ENCODE assay signal across 8 cellular contexts in the genomic region with DNA sequence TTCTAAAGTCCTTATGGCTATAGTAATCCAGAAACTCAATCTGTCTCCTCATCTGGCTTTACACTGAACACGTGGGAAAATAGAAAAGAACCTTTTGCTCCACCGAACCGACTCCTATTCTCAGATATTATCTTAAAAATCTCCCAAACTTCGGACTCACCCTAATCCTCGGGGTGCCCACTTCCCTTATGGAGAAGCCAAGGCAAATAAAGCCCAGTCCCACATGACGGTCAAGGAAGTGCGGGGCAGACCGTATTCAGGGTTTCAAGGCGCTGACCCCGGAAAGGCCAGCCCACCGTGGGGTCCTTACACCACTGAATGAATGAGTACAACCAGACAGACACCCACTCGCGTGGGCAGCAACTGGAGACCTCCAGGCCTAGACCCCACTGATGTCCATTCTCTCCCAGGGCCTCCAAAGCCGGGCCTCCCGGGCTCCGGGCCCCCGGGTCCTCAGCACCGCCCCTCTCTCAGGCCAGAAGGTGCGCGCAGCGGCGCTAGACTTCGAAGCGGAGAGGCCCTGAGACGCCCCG. TPM values are rescaled to one million over a fixed set of nuclear protein-coding genes. Genes with fewer than 3 reads are reported as not detected.
DNase-seq lines count a peak whose midpoint lies in the region; ATAC-seq and TF ChIP-seq lines count a peak whose summit lies in the region.

No MANE protein-coding gene starts in this region.

- WGBS in liver: under 1% methylated on average over 26 of the region's 26 CpGs

- peaks cover 71% of the 10 kb centered on the region for H3K79me2 ChIP-seq in Loucy (ENCODE audit: insufficient read depth, low read length)

- H3K27me3 ChIP-seq in H7 (ENCODE audit: control insufficient read depth, insufficient read depth, low read length): no peaks in the 10 kb centered on the region
- peaks cover 6% of the 10 kb centered on the region for H3K27me3 ChIP-seq in Loucy (ENCODE audit: insufficient read depth, low read length, poor library complexity, severe bottlenecking)
- H3K27me3 ChIP-seq in liver (ENCODE audit: control insufficient read depth in 4 of 4, insufficient read depth in 4 of 4, low read length in 3 of 4): no peaks in the 10 kb centered on the region

- no peaks in the 10 kb centered on the region for H3F3A ChIP-seq in Loucy (ENCODE audit: low read depth)

- H3K36me3 ChIP-seq in H7 (replicated peaks; ENCODE audit: control insufficient read depth, insufficient read depth, low read length): peaks cover 4% of the 10 kb centered on the region
- peaks cover 15% of the 10 kb centered on the region; the same call in 1 of the 2 replicates for H3K36me3 ChIP-seq in Loucy (ENCODE audit: insufficient read depth, low read length)
- peaks cover 3 to 8% (median 7%) of the 10 kb centered on the region in 4 donors for H3K36me3 ChIP-seq in liver (ENCODE audit: control insufficient read depth in 4 of 4, insufficient read depth in 3 of 4, low read depth in 1 of 4, low read length in 3 of 4)

- H3K36me3 Mint-ChIP-seq in brain (peaks cover 44% of the 10 kb centered on the region), type B pancreatic cell (peaks cover 18% of the 10 kb centered on the region)

- peak overlapping the region; percentile 82 for H2AFZ ChIP-seq in Loucy (ENCODE audit: low read length)

- H3K9me3 Mint-ChIP-seq in brain (peaks cover 0 to 2% (median 0%) of the 10 kb centered on the region in 5 experiments), type B pancreatic cell (no peaks in the 10 kb centered on the region)

- H3K4me1 ChIP-seq in Loucy (ENCODE audit: insufficient read depth, low read length, poor library complexity, severe bottlenecking) (peaks cover 36% of the 10 kb centered on the region), liver (ENCODE audit: control insufficient read depth in 4 of 4, insufficient read depth in 4 of 4, low read length in 3 of 4) (peaks cover 0 to 24% (median 10%) of the 10 kb centered on the region in 4 donors)

- DNase-seq in H7: peak; percentile 84
- DNase-seq in type B pancreatic cell (ENCODE audit: extremely low spot score, unreplicated experiment): no peak
- no peak for DNase-seq in HK-2 (ENCODE audit: unreplicated experiment)
- DNase-seq in KBM-7: no peak

- no peaks in the 10 kb centered on the region for H3K9me3 ChIP-seq in Loucy (ENCODE audit: insufficient read depth, low read depth, low read length)
- H3K9me3 ChIP-seq in liver (ENCODE audit: control insufficient read depth in 4 of 4, low read length in 3 of 4): no peaks in the 10 kb centered on the region

- peaks cover 47% of the 10 kb centered on the region for H4K20me1 ChIP-seq in Loucy (ENCODE audit: insufficient read depth, low read length, poor library complexity, severe bottlenecking)

- TF ChIP-seq CTCF in Loucy (conservative IDR thresholded peaks at IDR 0.05; ENCODE audit: low read length) (no peak), brain (conservative IDR thresholded peaks at IDR 0.05) (no peak), liver (IDR thresholded peaks at IDR 0.05; ENCODE audit: low read depth, low read length, missing input control) (no peak), type B pancreatic cell (conservative IDR thresholded peaks at IDR 0.05) (no peak)

- H3K4me1 Mint-ChIP-seq in brain (peaks cover 39% of the 10 kb centered on the region), type B pancreatic cell (ENCODE audit: unreplicated experiment) (peaks cover 21% of the 10 kb centered on the region)

- H3K4me2 ChIP-seq in Loucy (ENCODE audit: low read depth, low read length, poor library complexity, severe bottlenecking): peak overlapping the region; percentile 95

- H3K27me3 Mint-ChIP-seq in brain (peaks cover 2% of the 10 kb centered on the region), type B pancreatic cell (no peaks in the 10 kb centered on the region)

- no peak for TF ChIP-seq RAD21 in liver (IDR thresholded peaks at IDR 0.05)

- in situ Hi-C loops in KBM-7 (cut with MboI; ENCODE audit: low pct_unique_long_range_greater_than_20kb, low sequenced_read_pairs): no loop called here

- peak overlapping the region; percentile 89 for H3K27ac ChIP-seq in liver (ENCODE audit: low read depth in 1 of 2, low read length in 2 of 2)

- H3K27ac Mint-ChIP-seq in brain: peak overlapping the region; percentile 46 to 98 (median 88)
- peak overlapping the region; percentile 99 for H3K27ac Mint-ChIP-seq in type B pancreatic cell

- H3K9ac ChIP-seq in Loucy (ENCODE audit: low read depth, low read length, poor library complexity, severe bottlenecking): peak overlapping the region; percentile 98
- H3K9ac ChIP-seq in liver (ENCODE audit: low read depth in 1 of 2, low read length in 2 of 2): peak overlapping the region; percentile 89 to 90

- peak overlapping the region; percentile 92 for H3K4me3 ChIP-seq in H7 (ENCODE audit: insufficient read depth, low read depth, low read length)
- peak overlapping the region; percentile 100 for H3K4me3 ChIP-seq in Loucy (ENCODE audit: low read length, poor library complexity, severe bottlenecking)
- H3K4me3 ChIP-seq in liver (ENCODE audit: low read depth in 1 of 3, low read length in 3 of 3): peak overlapping the region; percentile 75 to 96 (median 88)

- no peaks in the 10 kb centered on the region for H3K9me2 ChIP-seq in Loucy (replicated peaks; ENCODE audit: low read depth, low read length)

- H3K4me3 Mint-ChIP-seq in brain (peak overlapping the region; percentile 94 to 98 (median 96)), type B pancreatic cell (peak overlapping the region; percentile 95)

- ATAC-seq in GM18499 (IDR thresholded peaks at IDR 0.05; ENCODE audit: insufficient read depth, unreplicated experiment): peak; percentile 11

TF ChIP-seq in liver, 16 proteins besides CTCF, POLR2A, EP300 and RAD21:
- TF ChIP-seq NR2F2 (IDR thresholded peaks at IDR 0.05): no peak
- TF ChIP-seq RXRA (IDR thresholded peaks at IDR 0.05): no peak
- TF ChIP-seq SP1 (IDR thresholded peaks at IDR 0.05): no peak
- no peak for TF ChIP-seq FOXA2 (IDR thresholded peaks at IDR 0.05)
- no peak for TF ChIP-seq TAF1 (conservative IDR thresholded peaks at IDR 0.05)

RNA-seq across cellular contexts. Expression of a gene that starts 0.5 kb away (rescaled TPM):
- 126 and 132 TPM in 2 replicates for total RNA-seq in H7 (2014; rRNA removed; shearing (Covaris generic))
- polyA plus RNA-seq in brain (ENCODE audit: insufficient read depth, low read depth, low replicate concordance) (28.6 TPM), liver (10 to 100 TPM; 10.9 to 18.8 TPM)
- total RNA-seq in liver (10 to 100 TPM; 68.9 to 75.0 TPM), type B pancreatic cell (ENCODE audit: low replicate concordance) (74.6 and 77.4 TPM in 2 replicates)

RNA-seq across cellular contexts. Expression of a gene that starts 11.5 kb away (rescaled TPM):
- total RNA-seq in H7 (2014; rRNA removed; shearing (Covaris generic)): 17.3 and 21.0 TPM in 2 replicates
- polyA plus RNA-seq in brain (ENCODE audit: insufficient read depth, low read depth, low replicate concordance): 16.0 TPM
- 10 to 100 TPM; 11.6 to 12.3 TPM for total RNA-seq in liver
- 10 to 100 TPM in 1 of 2 donors, 1 to 10 TPM in 1; 10.0 to 14.8 TPM for polyA plus RNA-seq in liver
- 42.3 and 43.1 TPM in 2 replicates for total RNA-seq in type B pancreatic cell (ENCODE audit: low replicate concordance)

RNA-seq across cellular contexts. Expression of a gene that starts 43.9 kb away (rescaled TPM):
- total RNA-seq in H7 (2014; rRNA removed; shearing (Covaris generic)): 14.9 and 20.2 TPM in 2 replicates
- polyA plus RNA-seq in brain (ENCODE audit: insufficient read depth, low read depth, low replicate concordance) (84.3 TPM), liver (10 to 100 TPM; 21.9 to 32.9 TPM)
- total RNA-seq in liver (10 to 100 TPM in 1 of 2 donors, 1 to 10 TPM in 1; 7.4 to 13.8 TPM), type B pancreatic cell (ENCODE audit: low replicate concordance) (30.8 and 42.9 TPM in 2 replicates)

RNA-seq across cellular contexts. Expression of a gene that starts 58.6 kb away (rescaled TPM):
- 20.8 and 23.6 TPM in 2 replicates for total RNA-seq in H7 (2014; rRNA removed; shearing (Covaris generic))
- polyA plus RNA-seq in brain (ENCODE audit: insufficient read depth, low read depth, low replicate concordance) (34.4 TPM), liver (10 to 100 TPM; 19.7 to 28.5 TPM)
- total RNA-seq in liver (10 to 100 TPM; 21.6 to 42.9 TPM), type B pancreatic cell (ENCODE audit: low replicate concordance) (38.9 and 53.3 TPM in 2 replicates)
